In the genomic region with DNA sequence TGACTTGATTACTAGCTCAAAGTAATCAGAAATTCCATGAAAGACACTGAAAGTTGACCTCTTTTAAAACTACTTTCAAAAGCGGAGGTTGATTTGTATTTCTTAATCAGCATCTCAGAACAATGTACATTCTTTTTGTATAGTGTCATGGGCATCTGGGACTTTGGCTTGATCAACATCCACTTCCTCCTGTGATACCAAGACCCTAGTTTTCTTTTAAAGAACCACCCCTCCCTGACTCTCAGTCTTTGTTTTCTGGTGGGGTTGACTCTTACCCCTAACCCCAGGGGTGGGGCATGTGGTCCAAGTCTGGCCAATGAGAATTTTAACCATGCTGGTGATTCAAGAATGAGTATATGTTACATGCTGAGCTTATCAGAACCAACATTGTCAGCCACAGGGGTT, we compare ENCODE assay signal across 12 cellular contexts. TPM values are rescaled to one million over a fixed set of nuclear protein-coding genes. Genes with fewer than 3 reads are reported as not detected.
DNase-seq lines count a peak whose midpoint lies in the region; ATAC-seq, FAIRE-seq and TF ChIP-seq lines count a peak whose summit lies in the region.
"Had no signal": no experiment of that assay in that cellular context is flagged by ENCODE, and none has a peak within 500 bp of the region (broad histone marks: within the 10 kb centered on the region; RNA-seq: fewer than 3 reads in every experiment).

No MANE protein-coding gene starts in this region.

- POLR2A ChIA-PET in A549 (lab: Yijun Ruan, JAX) = interaction anchor here (0.6 to 1.4 kb wide), 5 partner anchors 19 to 92 kb away, joined by 3 to 11 read pairs (median 4); no protein-coding TSS in a partner anchor

- CTCF ChIA-PET in A549 (lab: Yijun Ruan, JAX) = interaction anchor here (0.6 to 5.6 kb wide), 5 partner anchors 18 to 470 kb away, joined by 3 to 38 read pairs (median 5); no protein-coding TSS in a partner anchor

- peak; percentile 55 to 78 for ATAC-seq in A549
- ATAC-seq in body of pancreas = peak; percentile 71
- peak; percentile 54 for ATAC-seq in left lung
- no peak for ATAC-seq in GM21825 (IDR thresholded peaks at IDR 0.05; ENCODE audit: unreplicated experiment)
- ATAC-seq: stimulated activated naive B cell treated with anti-CD40 and anti-IgM and Interleukin-4, amounts not matched to agents 10 μg/mL and 1 μg/mL and 100 μg/mL, for 72 hours had no signal

- H3K36me3 ChIP-seq in body of pancreas (replicated peaks in 1 of 2; ENCODE audit: insufficient read depth in 1 of 2, low read depth in 2 of 2) (no peaks in the 10 kb centered on the region), left lung (no peaks in the 10 kb centered on the region)
- H3K36me3 ChIP-seq: BLaER1 treated with 17β-estradiol and CSF1 and Interleukin-3, amounts not matched to agents 10 nM and 100 nM; sigmoid colon had no signal

- intact Hi-C loops in body of pancreas (cut with DNase I) = no loop called here
- intact Hi-C loops in left lung (cut with DNase I) = no loop called here

- peak; percentile 7 for FAIRE-seq in A549 (lab: Jason Lieb, UNC)

- DNase-seq in A549 (ENCODE audit: low read depth in 1 of 2, low spot score in 1 of 2) (peak; percentile 53 to 76), HT1080 (ENCODE audit: low read depth) (peak; percentile 99), body of pancreas (no peak), left lung (no peak), retina (no peak), NCI-H1105 treated with DMSO at 0.1 percent for 48 hours (lab: John Stamatoyannopoulos, UW) (no peak)
- DNase-seq in central memory CD4-positive, alpha-beta T cell = no peak
- DNase-seq: activated naive CD8-positive, alpha-beta T cell treated with anti-CD3 and anti-CD28 coated beads for 36 hours; sigmoid colon; stimulated activated naive B cell treated with anti-CD40 and anti-IgM and Interleukin-4, amounts not matched to agents 10 μg/mL and 1 μg/mL and 100 μg/mL, for 72 hours had no signal

- TF ChIP-seq EP300 in A549 (IDR thresholded peaks at IDR 0.05) = peak in 1 of 2 experiments; percentile 42; a peak in 2 of 5 replicates

- WGBS in A549 (ENCODE audit: missing lambda C conversion rate) = 4% methylated on average over 1 of the region's 1 CpG
- WGBS in body of pancreas, 2 donors = 56 to 63% methylated on average over 1 of the region's 1 CpG

- H3K4me1 ChIP-seq in A549 (peaks cover 44% of the 10 kb centered on the region), body of pancreas (peaks cover 17% of the 10 kb centered on the region), left lung (peaks cover 0 to 6% of the 10 kb centered on the region in 2 donors)

- H3K9me3 ChIP-seq in A549 (no peaks in the 10 kb centered on the region), body of pancreas (no peaks in the 10 kb centered on the region), left lung (no peaks in the 10 kb centered on the region)
- H3K9me3 ChIP-seq: BLaER1 treated with 17β-estradiol and CSF1 and Interleukin-3, amounts not matched to agents 10 nM and 100 nM; sigmoid colon had no signal

- H3K4me3 ChIP-seq in A549 = no peak overlapping the region
- H3K4me3 ChIP-seq in body of pancreas = no peak overlapping the region
- H3K4me3 ChIP-seq in left lung = no peak overlapping the region
- H3K4me3 ChIP-seq: BLaER1 treated with 17β-estradiol and CSF1 and Interleukin-3, amounts not matched to agents 10 nM and 100 nM; sigmoid colon had no signal

- H3K4me2 ChIP-seq in A549 = peak overlapping the region; percentile 67
- H3K4me2 ChIP-seq: BLaER1 treated with 17β-estradiol and CSF1 and Interleukin-3, amounts not matched to agents 10 nM and 100 nM had no signal

- no peak for TF ChIP-seq POLR2A in A549 (IDR thresholded peaks at IDR 0.05; ENCODE audit: low read length)
- TF ChIP-seq POLR2A in body of pancreas (IDR thresholded peaks at IDR 0.05) = no peak

- H3K27me3 ChIP-seq in body of pancreas (no peaks in the 10 kb centered on the region), left lung (no peaks in the 10 kb centered on the region)
- H3K27me3 ChIP-seq: BLaER1 treated with 17β-estradiol and CSF1 and Interleukin-3, amounts not matched to agents 10 nM and 100 nM; sigmoid colon had no signal

- TF ChIP-seq CTCF in A549 (IDR thresholded peaks at IDR 0.05) = no peak
- TF ChIP-seq CTCF in body of pancreas (IDR thresholded peaks at IDR 0.05) = no peak
- no peak for TF ChIP-seq CTCF in left lung (IDR thresholded peaks at IDR 0.05)

- peak overlapping the region; percentile 70 to 72 for H3K27ac ChIP-seq in A549
- H3K27ac ChIP-seq in body of pancreas = peak overlapping the region in 3 of 4 donors; percentile 2 to 60 (median 39)
- peak overlapping the region; percentile 5 to 28 for H3K27ac ChIP-seq in left lung
- H3K27ac ChIP-seq: BLaER1 treated with 17β-estradiol and CSF1 and Interleukin-3, amounts not matched to agents 10 nM and 100 nM had no signal

- 0 out of 5 replicates have a peak, but pooled peaks of 1 of the 2 experiments have one; percentile 19 for TF ChIP-seq RAD21 in A549 (conservative IDR thresholded peaks at IDR 0.05 in 1 of 2, IDR thresholded peaks at IDR 0.05 in 1 of 2)

TF ChIP-seq in A549, 52 proteins besides CTCF, POLR2A, EP300 and RAD21:
- TF ChIP-seq JUN (IDR thresholded peaks at IDR 0.05) = 0 out of 5 replicates have a peak, but pooled peaks of 1 of the 2 experiments have one; percentile 36
- 0 out of 3 replicates have a peak, but pooled peaks have one; percentile 6 for TF ChIP-seq SMC3 (IDR thresholded peaks at IDR 0.05)
- TF ChIP-seq JUNB (IDR thresholded peaks at IDR 0.05) = peak; percentile 50; the same call in 1 of the 2 replicates
- 0 out of 2 replicates have a peak, but pooled peaks have one; percentile 33 for TF ChIP-seq FOSL2 (IDR thresholded peaks at IDR 0.05)
- peak; percentile 68 for TF ChIP-seq FOSL2 (CRISPR knock-in tag; IDR thresholded peaks at IDR 0.05)
- TF ChIP-seq GATA3 (IDR thresholded peaks at IDR 0.05; ENCODE audit: borderline replicate concordance) = peak; percentile 40; the same call in 1 of the 2 replicates
- TF ChIP-seq TP53 (CRISPR knock-in tag; IDR thresholded peaks at IDR 0.05) = no peak
- TF ChIP-seq, protein P1, sequence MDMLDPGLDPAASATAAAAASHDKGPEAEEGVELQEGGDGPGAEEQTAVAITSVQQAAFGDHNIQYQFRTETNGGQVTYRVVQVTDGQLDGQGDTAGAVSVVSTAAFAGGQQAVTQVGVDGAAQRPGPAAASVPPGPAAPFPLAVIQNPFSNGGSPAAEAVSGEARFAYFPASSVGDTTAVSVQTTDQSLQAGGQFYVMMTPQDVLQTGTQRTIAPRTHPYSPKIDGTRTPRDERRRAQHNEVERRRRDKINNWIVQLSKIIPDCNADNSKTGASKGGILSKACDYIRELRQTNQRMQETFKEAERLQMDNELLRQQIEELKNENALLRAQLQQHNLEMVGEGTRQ (IDR thresholded peaks at IDR 0.05) = peak; percentile 54
- no peak for TF ChIP-seq NR3C1 (IDR thresholded peaks at IDR 0.05)
- TF ChIP-seq CEBPB (IDR thresholded peaks at IDR 0.05) = peak; percentile 39 to 65; a peak in 2 of 4 replicates
- TF ChIP-seq MAZ (IDR thresholded peaks at IDR 0.05; ENCODE audit: borderline replicate concordance, low read depth, low read length) = no peak
- TF ChIP-seq, protein P2, sequence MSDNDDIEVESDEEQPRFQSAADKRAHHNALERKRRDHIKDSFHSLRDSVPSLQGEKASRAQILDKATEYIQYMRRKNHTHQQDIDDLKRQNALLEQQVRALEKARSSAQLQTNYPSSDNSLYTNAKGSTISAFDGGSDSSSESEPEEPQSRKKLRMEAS (IDR thresholded peaks at IDR 0.05) = 0 out of 2 replicates have a peak, but pooled peaks have one; percentile 22

RNA-seq across cellular contexts. Expression of a gene that starts 21.7 kb away (rescaled TPM):
- 38.2 and 53.5 TPM in 2 replicates for polyA plus RNA-seq in A549 (2011; rRNA removed)
- polyA plus RNA-seq in A549 (2012; cell fraction: cytosol; rRNA removed) = 79.4 and 99.0 TPM in 2 replicates
- polyA plus RNA-seq in A549 (2012; cell fraction: nucleus; rRNA removed) = 131 and 168 TPM in 2 replicates
- polyA plus RNA-seq in A549 (2017; fragmentation: RNase III; extraction: RNeasy Plus Mini Kit Qiagen cat#74134 plus additional on column Dnase treatment) = 42.7 to 53.5 TPM (median 53.0 TPM) in 3 replicates
- polyA minus RNA-seq in A549 (2011; rRNA and poly(A)+ RNA removed) = 76.2 and 82.0 TPM in 2 replicates
- total RNA-seq in HT1080 (2014; rRNA removed; shearing (Covaris generic)) = 47.8 and 69.6 TPM in 2 replicates
- polyA plus RNA-seq in HT1080 (2015; cell fraction: cytosol; rRNA removed) = 68.2 and 68.8 TPM in 2 replicates
- 90.5 and 110 TPM in 2 replicates for polyA plus RNA-seq in HT1080 (2015; cell fraction: nucleus; rRNA removed)
- 10 to 100 TPM; 82.7 to 83.3 TPM for total RNA-seq in body of pancreas
- total RNA-seq in left lung = 100 to 1,000 TPM; 114 to 135 TPM

Comparison
In these comparisons a context has a peak if more than half of its experiments do, and no peak if none do; other contexts are left out.
1. DNase-seq: peak in A549 (2 of 2) and HT1080 (single experiment); none in body of pancreas (0 of 4), left lung (0 of 2), central memory CD4-positive, alpha-beta T cell (single experiment), retina (single experiment) and NCI-H1105 treated with DMSO at 0.1 percent for 48 hours (single experiment).
2. H3K27ac ChIP-seq: peak in every context shown above with its lines; median percentile 71 in A549; 39 in body of pancreas; 16 in left lung.